ENCODE assay signal across 15 cellular contexts in the genomic region with DNA sequence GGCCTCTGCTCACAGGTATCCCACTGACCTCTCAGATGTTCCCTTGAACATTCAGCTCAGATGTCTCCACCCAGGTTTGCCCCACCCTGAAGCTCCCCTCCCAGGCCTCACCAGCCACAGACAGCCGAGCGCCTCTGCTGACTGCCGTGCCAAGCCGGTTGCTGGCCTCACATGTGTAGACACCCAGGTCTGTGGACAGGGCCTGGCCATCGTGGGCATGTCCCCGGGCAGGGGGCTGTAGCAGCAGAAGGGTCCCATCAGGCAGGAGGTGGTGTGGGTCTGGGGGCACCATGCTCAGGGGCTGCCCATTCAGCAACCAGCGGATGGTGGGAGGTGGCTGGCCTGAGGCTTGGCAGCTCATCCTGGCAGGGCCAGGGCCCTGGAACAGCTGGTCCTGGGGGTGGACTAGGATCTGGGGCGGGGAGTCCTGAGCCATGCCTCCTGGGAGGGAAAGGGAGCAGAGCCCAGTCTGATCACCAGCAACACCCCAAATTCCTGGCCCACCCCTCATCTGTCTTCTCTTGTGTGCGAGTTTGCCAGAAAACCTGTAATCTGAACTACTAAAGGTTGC. TPM values are rescaled to one million over a fixed set of nuclear protein-coding genes. Genes with fewer than 3 reads are reported as not detected.
DNase-seq lines count a peak whose midpoint lies in the region; ATAC-seq, FAIRE-seq and TF ChIP-seq lines count a peak whose summit lies in the region.
"Had no signal": no experiment of that assay in that cellular context is flagged by ENCODE, and none has a peak within 500 bp of the region (broad histone marks: within the 10 kb centered on the region; RNA-seq: fewer than 3 reads in every experiment).

No MANE protein-coding gene starts in this region.

- no peaks in the 10 kb centered on the region for H3K27me3 ChIP-seq in skeletal muscle satellite cell (ENCODE audit: control insufficient read depth, insufficient read depth, low read length)

- no peak for ATAC-seq in GM18870 (IDR thresholded peaks at IDR 0.05; ENCODE audit: unreplicated experiment)
- no peak for ATAC-seq in stimulated activated naive CD8-positive, alpha-beta T cell treated with anti-CD3 and anti-CD28 coated beads, Interleukin-15, amount 100 ng/mL, for 72 hours

- H3K27ac ChIP-seq in cingulate gyrus (ENCODE audit: low read depth, low read length) (peak overlapping the region; percentile 95), kidney (ENCODE audit: low read depth in 2 of 2, low read length in 2 of 2) (peak overlapping the region; percentile 67 to 77)

- H3K27ac Mint-ChIP-seq in stimulated activated naive CD8-positive, alpha-beta T cell treated with anti-CD3 and anti-CD28 coated beads, Interleukin-15, amount 100 ng/mL, for 72 hours, result no peak overlapping the region

- peak overlapping the region; percentile 74 for H3K4me2 ChIP-seq in skeletal muscle satellite cell (ENCODE audit: low read length)

- H3K4me1 ChIP-seq in kidney (ENCODE audit: control insufficient read depth in 1 of 2, insufficient read depth in 1 of 2, low read depth in 1 of 2, low read length in 2 of 2) (peaks cover 3 to 23% of the 10 kb centered on the region in 2 donors), skeletal muscle satellite cell (ENCODE audit: control insufficient read depth, insufficient read depth, low read length) (peaks cover 60% of the 10 kb centered on the region)
- H3K4me1 ChIP-seq: HAP-1 had no signal

- intact Hi-C loops in kidney (cut with DNase I), result no loop called here

- DNase-seq in GM10248 (ENCODE audit: extremely low spot score) (peak; percentile 8), kidney (no peak), NCI-H1048 (lab: John Stamatoyannopoulos, UW) (no peak), SIG-M5 treated with dmso at 0.1 percent for 504 hours (lab: John Stamatoyannopoulos, UW; ENCODE audit: unreplicated experiment) (no peak)
- no peak for DNase-seq in stimulated activated naive CD8-positive, alpha-beta T cell treated with anti-CD3 and anti-CD28 coated beads, Interleukin-15, amount 100 ng/mL, for 72 hours
- DNase-seq: activated CD4-positive, alpha-beta T cell treated with anti-CD3 and anti-CD28 coated beads, Interleukin-2, amount 50 U/mL, for 1 hour; amygdala; C1 segment of cervical spinal cord; NCI-H446 treated with DMSO at 0.1 percent for 48 hours had no signal

- peaks cover 36% of the 10 kb centered on the region for H3K27me3 Mint-ChIP-seq in stimulated activated naive CD8-positive, alpha-beta T cell treated with anti-CD3 and anti-CD28 coated beads, Interleukin-15, amount 100 ng/mL, for 72 hours

- H3K4me1 Mint-ChIP-seq in stimulated activated naive CD8-positive, alpha-beta T cell treated with anti-CD3 and anti-CD28 coated beads, Interleukin-15, amount 100 ng/mL, for 72 hours, result no peaks in the 10 kb centered on the region

- FAIRE-seq in kidney (lab: Jason Lieb, UNC), result no peak
- FAIRE-seq: GM19239 had no signal

- H3K9me3 ChIP-seq in kidney (ENCODE audit: control insufficient read depth in 1 of 2, low read length in 2 of 2) (no peaks in the 10 kb centered on the region), skeletal muscle satellite cell (replicated peaks; ENCODE audit: low read length) (no peaks in the 10 kb centered on the region)
- H3K9me3 ChIP-seq: HAP-1 had no signal

- H3K36me3 ChIP-seq in kidney (ENCODE audit: control insufficient read depth in 1 of 2, insufficient read depth in 2 of 2, low read length in 2 of 2) (no peaks in the 10 kb centered on the region), skeletal muscle satellite cell (ENCODE audit: insufficient read depth, low read length) (no peaks in the 10 kb centered on the region)
- H3K36me3 ChIP-seq: HAP-1 had no signal

- no peak overlapping the region for H3K4me3 Mint-ChIP-seq in stimulated activated naive CD8-positive, alpha-beta T cell treated with anti-CD3 and anti-CD28 coated beads, Interleukin-15, amount 100 ng/mL, for 72 hours

- no peak for TF ChIP-seq CTCF in GM10248 (IDR thresholded peaks at IDR 0.05; ENCODE audit: control extremely low read depth, extremely low read depth, low read depth, missing control alignments)
- TF ChIP-seq CTCF in kidney (IDR thresholded peaks at IDR 0.05; ENCODE audit: borderline replicate concordance, extremely low read depth, insufficient read depth), result no peak

- no peaks in the 10 kb centered on the region for H3K9me3 Mint-ChIP-seq in stimulated activated naive CD8-positive, alpha-beta T cell treated with anti-CD3 and anti-CD28 coated beads, Interleukin-15, amount 100 ng/mL, for 72 hours

- H3K4me3 ChIP-seq in kidney (ENCODE audit: low read length in 2 of 2), result peak overlapping the region; percentile 57 to 63
- peak overlapping the region; percentile 60 for H3K4me3 ChIP-seq in skeletal muscle satellite cell (ENCODE audit: low read length)
- H3K4me3 ChIP-seq: HAP-1 had no signal

- H3K9ac ChIP-seq in kidney (ENCODE audit: low read length in 2 of 2) (peak overlapping the region; percentile 17 to 58), skeletal muscle satellite cell (ENCODE audit: low read depth, low read length) (peak overlapping the region; percentile 76)

- POLR2A ChIA-PET in GM10248 (lab: Yijun Ruan, JAX), result no interaction called here

- CTCF ChIA-PET in GM10248 (lab: Yijun Ruan, JAX), result interaction anchor here (2.6 kb wide), 1 partner anchor 21 kb away, joined by 8 read pairs; no protein-coding TSS in a partner anchor

RNA-seq across cellular contexts. Expression of gene ROBO4, which starts 0.8 kb away (rescaled TPM):
- total RNA-seq in kidney, result 29.5 TPM
- 12.8 TPM for polyA plus RNA-seq in kidney (ENCODE audit: insufficient read depth, low read depth, low replicate concordance)
- 5.9 and 9.1 TPM in 2 replicates for total RNA-seq in skeletal muscle satellite cell (2012; rRNA removed)

RNA-seq across cellular contexts. Expression of gene HEPN1, which starts 22.1 kb away (rescaled TPM):
- total RNA-seq in kidney, result not detected
- polyA plus RNA-seq in kidney (ENCODE audit: insufficient read depth, low read depth, low replicate concordance), result not detected
- total RNA-seq in skeletal muscle satellite cell (2012; rRNA removed), result not detected in 2 replicates
- total RNA-seq: subcutaneous adipose tissue had no signal

RNA-seq across cellular contexts. Expression of gene ROBO3, which starts 31.7 kb away (rescaled TPM):
- 12.3 TPM for total RNA-seq in kidney
- polyA plus RNA-seq in kidney (ENCODE audit: insufficient read depth, low read depth, low replicate concordance), result 8.7 TPM
- 8.7 and 10.4 TPM in 2 replicates for total RNA-seq in skeletal muscle satellite cell (2012; rRNA removed)

RNA-seq across cellular contexts. Expression of gene HEPACAM, which starts 38.9 kb away (rescaled TPM):
- not detected for total RNA-seq in kidney
- 0.30 TPM for polyA plus RNA-seq in kidney (ENCODE audit: insufficient read depth, low read depth, low replicate concordance)
- total RNA-seq in skeletal muscle satellite cell (2012; rRNA removed), result not detected in 2 replicates

RNA-seq across cellular contexts. Expression of gene CCDC15, which starts 57.1 kb away (rescaled TPM):
- total RNA-seq in kidney, result 1.5 TPM
- 0.22 TPM for polyA plus RNA-seq in kidney (ENCODE audit: insufficient read depth, low read depth, low replicate concordance)
- total RNA-seq in skeletal muscle satellite cell (2012; rRNA removed), result 3.0 and 3.1 TPM in 2 replicates
